Comparison of ENCODE assay signal across 18 cellular contexts in genomic region chr7:111012152-111012551, GRCh38.
DNase-seq lines count a peak whose midpoint lies in the region; ATAC-seq and TF ChIP-seq lines count a peak whose summit lies in the region.
"Had no signal": no experiment of that assay in that cellular context is flagged by ENCODE, and none has a peak within 500 bp of the region (broad histone marks: within the 10 kb centered on the region; RNA-seq: fewer than 3 reads in every experiment).

No MANE protein-coding gene starts in this region.

- no peaks in the 10 kb centered on the region for H3K27me3 Mint-ChIP-seq in activated T-cell treated with anti-CD3 and anti-CD28 coated beads, Interleukin-2, amount 50 U/mL, for 24 hours
- no peaks in the 10 kb centered on the region for H3K27me3 Mint-ChIP-seq in activated naive CD8-positive, alpha-beta T cell treated with anti-CD3 and anti-CD28 coated beads, Interleukin-2, amount 10 ng/mL, durations not matched to agents 7 days and 5 days

- peaks cover 12% of the 10 kb centered on the region for H3K36me3 Mint-ChIP-seq in activated T-cell treated with anti-CD3 and anti-CD28 coated beads, Interleukin-2, amount 50 U/mL, for 24 hours (ENCODE audit: low read depth)
- H3K36me3 Mint-ChIP-seq in activated naive CD8-positive, alpha-beta T cell treated with anti-CD3 and anti-CD28 coated beads, Interleukin-2, amount 10 ng/mL, durations not matched to agents 7 days and 5 days: peaks cover 4% of the 10 kb centered on the region

- no TSS peak for BruUV-seq in IMR-90 (replicated peaks; lab: Mats Ljungman, UMichigan)

- no peak overlapping the region for H4K91ac ChIP-seq in IMR-90 (ENCODE audit: insufficient read depth, low read depth, low read length)

- H4K5ac ChIP-seq in IMR-90 (ENCODE audit: low read depth, low read length): no peak overlapping the region

- H3K4me1 ChIP-seq in IMR-90 (ENCODE audit: control insufficient read depth, insufficient read depth, low read length) (no peaks in the 10 kb centered on the region; the same call in 1 of the 2 replicates), lung (ENCODE audit: control insufficient read depth in 2 of 2, insufficient read depth in 2 of 2, low read length in 2 of 2) (no peaks in the 10 kb centered on the region)

- intact Hi-C loops in IMR-90 (cut with micrococcal nuclease): no loop called here

- H3K27me3 ChIP-seq in IMR-90 (ENCODE audit: control insufficient read depth, insufficient read depth, low read length) (no peaks in the 10 kb centered on the region), lung (ENCODE audit: control insufficient read depth, insufficient read depth) (no peaks in the 10 kb centered on the region)
- H3K27me3 ChIP-seq: ovary had no signal

- H4K8ac ChIP-seq in IMR-90 (ENCODE audit: low read depth in 2 of 2, low read length in 2 of 2): no peak overlapping the region

- no peak overlapping the region for H2AK9ac ChIP-seq in IMR-90 (replicated peaks; ENCODE audit: low read depth, low read length, poor library complexity)

- no peaks in the 10 kb centered on the region for H3K9me1 ChIP-seq in IMR-90 (ENCODE audit: insufficient read depth, low read length)

- H3K9ac ChIP-seq in IMR-90 (ENCODE audit: low read depth, low read length): no peak overlapping the region

- no peak overlapping the region for H2BK5ac ChIP-seq in IMR-90 (ENCODE audit: low read depth, low read length, poor library complexity, severe bottlenecking)

- no peak overlapping the region for H2BK120ac ChIP-seq in IMR-90 (ENCODE audit: low read depth, low read length)

- POLR2A ChIA-PET in IMR-90 (lab: Charles Lee; ENCODE audit: unreplicated experiment): no interaction called here
- POLR2A ChIA-PET in activated naive CD8-positive, alpha-beta T cell treated with anti-CD3 and anti-CD28 coated beads, Interleukin-2, amount 10 ng/mL, durations not matched to agents 7 days and 5 days (lab: Charles Lee): interaction anchor here (0.6 to 6.9 kb wide), 7 partner anchors 12 to 80 kb away, joined by 3 to 46 read pairs (median 5); partner anchors contain the start of gene LRRN3

- no peak overlapping the region for H3K4me3 ChIP-seq in IMR-90 (ENCODE audit: insufficient read depth, low read depth, low read length)
- H3K4me3 ChIP-seq in lung: no peak overlapping the region
- H3K4me3 ChIP-seq: coronary artery, ovary, skin epidermis had no signal

- no peak overlapping the region for H3K56ac ChIP-seq in IMR-90 (ENCODE audit: extremely low read depth, insufficient read depth, low read length)

- TF ChIP-seq RAD21 in IMR-90 (IDR thresholded peaks at IDR 0.05; ENCODE audit: low read length): no peak

- peaks cover 66% of the 10 kb centered on the region for H3K4me1 Mint-ChIP-seq in activated T-cell treated with anti-CD3 and anti-CD28 coated beads, Interleukin-2, amount 50 U/mL, for 24 hours (ENCODE audit: low read depth)
- peaks cover 58% of the 10 kb centered on the region for H3K4me1 Mint-ChIP-seq in activated naive CD8-positive, alpha-beta T cell treated with anti-CD3 and anti-CD28 coated beads, Interleukin-2, amount 10 ng/mL, durations not matched to agents 7 days and 5 days

- H3K36me3 ChIP-seq in IMR-90 (ENCODE audit: control insufficient read depth, insufficient read depth, low read length) (no peaks in the 10 kb centered on the region), lung (ENCODE audit: control insufficient read depth in 2 of 2, insufficient read depth in 2 of 2, low read length in 2 of 2) (no peaks in the 10 kb centered on the region)
- H3K36me3 ChIP-seq: ovary had no signal

- no peak overlapping the region for H2BK15ac ChIP-seq in IMR-90 (ENCODE audit: low read depth, low read length)

- H3K4me3 Mint-ChIP-seq in activated T-cell treated with anti-CD3 and anti-CD28 coated beads, Interleukin-2, amount 50 U/mL, for 24 hours: peak overlapping the region; percentile 62
- peak overlapping the region; percentile 85 for H3K4me3 Mint-ChIP-seq in activated naive CD8-positive, alpha-beta T cell treated with anti-CD3 and anti-CD28 coated beads, Interleukin-2, amount 10 ng/mL, durations not matched to agents 7 days and 5 days

- DNase-seq in activated T-cell treated with anti-CD3 and anti-CD28 coated beads, Interleukin-2, amount 50 U/mL, for 24 hours: no peak
- DNase-seq in activated T-cell treated with anti-CD3 and anti-CD28 coated beads, Interleukin-2, amount 50 U/mL, for 48 hours: no peak
- DNase-seq in IMR-90 (peak; percentile 36), lung (ENCODE audit: low spot score) (no peak), T-helper 9 cell (no peak), OCI-M1 (lab: John Stamatoyannopoulos, UW) (no peak)
- DNase-seq in activated naive CD8-positive, alpha-beta T cell treated with anti-CD3 and anti-CD28 coated beads, Interleukin-2, amount 10 ng/mL, durations not matched to agents 7 days and 5 days: no peak
- DNase-seq: activated CD8-positive, alpha-beta memory T cell treated with anti-CD3 and anti-CD28 coated beads for 24 hours; amniotic stem cell; erythroblast; left cardiac atrium; NCI-H2081; NCI-H774; ovary; Right ventricle myocardium superior had no signal

- H4K20me1 ChIP-seq in IMR-90 (ENCODE audit: insufficient read depth, low read length): no peaks in the 10 kb centered on the region

- dilution Hi-C loops in IMR-90 (cut with HindIII; ENCODE audit: low sequenced_read_pairs, unreplicated experiment): no loop called here

- no peak overlapping the region for H3K18ac ChIP-seq in IMR-90 (ENCODE audit: low read depth, low read length)

- H3K4ac ChIP-seq in IMR-90 (ENCODE audit: low read depth, low read length): no peak overlapping the region

- TF ChIP-seq CTCF in IMR-90 (conservative IDR thresholded peaks at IDR 0.05; ENCODE audit: low read depth, low read length): no peak
- TF ChIP-seq CTCF in lung (IDR thresholded peaks at IDR 0.05; ENCODE audit: control extremely low read depth, extremely low read depth): no peak

- H3K9me3 Mint-ChIP-seq in activated T-cell treated with anti-CD3 and anti-CD28 coated beads, Interleukin-2, amount 50 U/mL, for 24 hours: peaks cover 6% of the 10 kb centered on the region
- no peaks in the 10 kb centered on the region for H3K9me3 Mint-ChIP-seq in activated naive CD8-positive, alpha-beta T cell treated with anti-CD3 and anti-CD28 coated beads, Interleukin-2, amount 10 ng/mL, durations not matched to agents 7 days and 5 days

- H2AK5ac ChIP-seq in IMR-90 (ENCODE audit: low read depth, low read length): no peak overlapping the region

- H2BK20ac ChIP-seq in IMR-90 (ENCODE audit: low read depth, low read length): no peak overlapping the region

- H3K27ac Mint-ChIP-seq in activated T-cell treated with anti-CD3 and anti-CD28 coated beads, Interleukin-2, amount 50 U/mL, for 24 hours: peak overlapping the region; percentile 95
- peak overlapping the region; percentile 95 for H3K27ac Mint-ChIP-seq in activated naive CD8-positive, alpha-beta T cell treated with anti-CD3 and anti-CD28 coated beads, Interleukin-2, amount 10 ng/mL, durations not matched to agents 7 days and 5 days

- no peaks in the 10 kb centered on the region for H3K79me1 ChIP-seq in IMR-90 (ENCODE audit: low read depth in 1 of 2, low read length in 2 of 2)

- WGBS in IMR-90 (ENCODE audit: extremely low coverage in 2 of 2, insufficient read length in 1 of 2), 2 experiments: no CpG with 5 or more reads among the region's 2 CpGs
- 60 to 62% methylated on average over 2 of the region's 2 CpGs for WGBS in lung, 2 donors

- CTCF ChIA-PET in IMR-90 (lab: Yijun Ruan, JAX): no interaction called here

- no peak overlapping the region for H3K14ac ChIP-seq in IMR-90 (replicated peaks; ENCODE audit: low read depth, low read length)

- H3K9me3 ChIP-seq in IMR-90 (ENCODE audit: control insufficient read depth, insufficient read depth, low read length): no peaks in the 10 kb centered on the region
- no peaks in the 10 kb centered on the region for H3K9me3 ChIP-seq in lung (ENCODE audit: control insufficient read depth in 2 of 2, insufficient read depth in 1 of 2, low read length in 1 of 2)
- H3K9me3 ChIP-seq: ovary had no signal

- in situ Hi-C loops in IMR-90 (cut with MboI; ENCODE audit: low sequenced_read_pairs): no loop called here

- H3K4me2 ChIP-seq in IMR-90 (ENCODE audit: low read depth, low read length): no peak overlapping the region

- ATAC-seq in IMR-90 (ENCODE audit: low read depth) (no peak), lung (ENCODE audit: insufficient read depth, low FRiP score) (peak; percentile 2), GM21723 (IDR thresholded peaks at IDR 0.05; ENCODE audit: unreplicated experiment) (no peak)
- ATAC-seq in activated naive CD8-positive, alpha-beta T cell treated with anti-CD3 and anti-CD28 coated beads, Interleukin-2, amount 10 ng/mL, durations not matched to agents 7 days and 5 days (ENCODE audit: low read depth): no peak

- no peak overlapping the region for H3K23ac ChIP-seq in IMR-90 (ENCODE audit: low read depth, low read length)

- H3K27ac ChIP-seq in IMR-90 (ENCODE audit: insufficient read depth, low read length) (no peak overlapping the region), lung (ENCODE audit: low read depth in 1 of 2, low read length in 1 of 2) (no peak overlapping the region)
- H3K27ac ChIP-seq: coronary artery, ovary had no signal

- no peak for TF ChIP-seq POLR2A in IMR-90 (IDR thresholded peaks at IDR 0.05; ENCODE audit: low read depth, low read length)

- no peak overlapping the region for H2AFZ ChIP-seq in IMR-90 (replicated peaks; ENCODE audit: low read length, poor library complexity)

TF ChIP-seq in IMR-90, 13 proteins besides CTCF, POLR2A, EP300 and RAD21:
- TF ChIP-seq CEBPB (IDR thresholded peaks at IDR 0.05; ENCODE audit: low read depth, low read length): peak; percentile 88
- no peak for TF ChIP-seq MAZ (IDR thresholded peaks at IDR 0.05; ENCODE audit: borderline replicate concordance, low read depth, low read length)
- peak; percentile 24; the same call in 1 of the 2 replicates for TF ChIP-seq FOS (IDR thresholded peaks at IDR 0.05; ENCODE audit: low read depth, low read length)
